ENCODE assay signal across 1 cellular context in genomic region chr14:39432619-39433451, GRCh38.
TF ChIP-seq lines count a peak whose summit lies in the region.

No MANE protein-coding gene starts in this region.

TF ChIP-seq in HepG2, 621 proteins besides CTCF, POLR2A, EP300 and RAD21 (continued from another document and continues in another):
- TF ChIP-seq NFAT5 (CRISPR knock-in tag; IDR thresholded peaks at IDR 0.05) (peak; percentile 89), JUND (CRISPR knock-in tag; IDR thresholded peaks at IDR 0.05) (no peak; the same call in 1 of the 2 replicates), ZNF609 (CRISPR knock-in tag; IDR thresholded peaks at IDR 0.05; ENCODE audit: borderline replicate concordance) (peak; percentile 82), ZMYM4 (CRISPR knock-in tag; IDR thresholded peaks at IDR 0.05) (peak; percentile 94), ZNF557 (CRISPR knock-in tag; IDR thresholded peaks at IDR 0.05) (peak; percentile 97), PCBP1 (IDR thresholded peaks at IDR 0.05; ENCODE audit: borderline replicate concordance, low read depth, low read length) (no peak), ZNF33A (CRISPR knock-in tag; IDR thresholded peaks at IDR 0.05; ENCODE audit: borderline replicate concordance) (peak; percentile 97), FIP1L1 (IDR thresholded peaks at IDR 0.05; ENCODE audit: borderline replicate concordance, insufficient read depth, low read depth, low read length) (peak; percentile 99), ZFP37 (CRISPR knock-in tag; IDR thresholded peaks at IDR 0.05; ENCODE audit: borderline replicate concordance) (peak; percentile 96), XRCC5 (optimal IDR thresholded peaks at IDR 0.05; ENCODE audit: low read length) (peak; percentile 91), YEATS2 (CRISPR knock-in tag; IDR thresholded peaks at IDR 0.05; ENCODE audit: borderline replicate concordance) (peak; percentile 68), ZNF768 (CRISPR knock-in tag; IDR thresholded peaks at IDR 0.05) (peak; percentile 85; the same call in 1 of the 2 replicates), CREB1 (IDR thresholded peaks at IDR 0.05) (peak; percentile 78), CREB1 (CRISPR knock-in tag; IDR thresholded peaks at IDR 0.05) (no peak), ZFP82 (CRISPR knock-in tag; IDR thresholded peaks at IDR 0.05; ENCODE audit: borderline replicate concordance) (peak; percentile 84; the same call in 1 of the 2 replicates), NFKBIZ (CRISPR knock-in tag; IDR thresholded peaks at IDR 0.05) (no peak), MTERF4 (CRISPR knock-in tag; IDR thresholded peaks at IDR 0.05) (peak; percentile 13; the same call in 1 of the 2 replicates), SP140L (CRISPR knock-in tag; IDR thresholded peaks at IDR 0.05; ENCODE audit: borderline replicate concordance) (no peak), ZNF574 (CRISPR knock-in tag; IDR thresholded peaks at IDR 0.05) (peak; percentile 94), HDAC2 (CRISPR knock-in tag; IDR thresholded peaks at IDR 0.05) (peak; percentile 80; the same call in 1 of the 2 replicates), GTF2F1 (IDR thresholded peaks at IDR 0.05; ENCODE audit: low read length) (0 out of 2 replicates have a peak, but pooled peaks have one; percentile 37), ZNF619 (CRISPR knock-in tag; IDR thresholded peaks at IDR 0.05) (peak; percentile 85; the same call in 1 of the 2 replicates), EED (CRISPR knock-in tag; IDR thresholded peaks at IDR 0.05) (no peak), MLX (CRISPR knock-in tag; IDR thresholded peaks at IDR 0.05) (peak; percentile 83), ZNF251 (CRISPR knock-in tag; IDR thresholded peaks at IDR 0.05) (peak; percentile 84; the same call in 1 of the 2 replicates), ZNF503 (CRISPR knock-in tag; IDR thresholded peaks at IDR 0.05) (peak; percentile 90), ELF3 (CRISPR knock-in tag; IDR thresholded peaks at IDR 0.05) (peak; percentile 97), JUNB (CRISPR knock-in tag; IDR thresholded peaks at IDR 0.05; ENCODE audit: borderline replicate concordance) (no peak), DNMT1 (CRISPR knock-in tag; IDR thresholded peaks at IDR 0.05) (peak; percentile 98), ZNF513 (CRISPR knock-in tag; conservative IDR thresholded peaks at IDR 0.05) (no peak; the same call in none of the 2 replicates), KLF6 (CRISPR knock-in tag; IDR thresholded peaks at IDR 0.05) (peak; percentile 60; the same call in 1 of the 2 replicates), ATRX (CRISPR knock-in tag; IDR thresholded peaks at IDR 0.05; ENCODE audit: borderline replicate concordance) (no peak), STAT5B (CRISPR knock-in tag; IDR thresholded peaks at IDR 0.05) (peak; percentile 84), ZNF484 (CRISPR knock-in tag; IDR thresholded peaks at IDR 0.05; ENCODE audit: borderline replicate concordance, low read depth) (no peak), MLLT10 (CRISPR knock-in tag; IDR thresholded peaks at IDR 0.05) (no peak), HNRNPUL1 (IDR thresholded peaks at IDR 0.05; ENCODE audit: low read depth, low read length) (no peak), ZBTB7B (CRISPR knock-in tag; IDR thresholded peaks at IDR 0.05) (peak; percentile 75), ZIK1 (CRISPR knock-in tag; IDR thresholded peaks at IDR 0.05; ENCODE audit: borderline replicate concordance, low read depth) (peak; percentile 70), ZBTB25 (CRISPR knock-in tag; IDR thresholded peaks at IDR 0.05) (peak; percentile 82; the same call in 1 of the 2 replicates), ZNF891 (CRISPR knock-in tag; IDR thresholded peaks at IDR 0.05) (peak; percentile 92), FOXC1 (CRISPR knock-in tag; IDR thresholded peaks at IDR 0.05; ENCODE audit: borderline replicate concordance) (peak; percentile 99), ZNF615 (CRISPR knock-in tag; IDR thresholded peaks at IDR 0.05; ENCODE audit: borderline replicate concordance) (no peak; the same call in 1 of the 2 replicates), ZNF709 (CRISPR knock-in tag; IDR thresholded peaks at IDR 0.05) (peak; percentile 79), NFYB (CRISPR knock-in tag; IDR thresholded peaks at IDR 0.05) (peak; percentile 41)
